In genomic region chrX:64204701-64205440, GRCh38 we compare ENCODE assay signal across 8 cellular contexts. TPM values are rescaled to one million over a fixed set of nuclear protein-coding genes. Genes with fewer than 3 reads are reported as not detected.
DNase-seq lines count a peak whose midpoint lies in the region; ATAC-seq, FAIRE-seq and TF ChIP-seq lines count a peak whose summit lies in the region.

No MANE protein-coding gene starts in this region.

- no peak overlapping the region for H3K27ac Mint-ChIP-seq in activated naive CD8-positive, alpha-beta T cell

- peak overlapping the region; percentile 58 for H3K4me3 ChIP-seq in HFF-Myc (replicated peaks; ENCODE audit: low read depth, low read length)
- H3K4me3 ChIP-seq in cardiac muscle cell, result peak overlapping the region; percentile 36
- H3K4me3 ChIP-seq in pancreas, result peak overlapping the region; percentile 45 to 60 (median 55)

- no peak for FAIRE-seq in pancreas (lab: Jason Lieb, UNC)

- H3K27ac ChIP-seq in cardiac muscle cell (peak overlapping the region; percentile 88), pancreas (peak overlapping the region; percentile 81 to 94 (median 89))

- DNase-seq in NCI-H146 (lab: John Stamatoyannopoulos, UW) (peak; percentile 55), NCI-H146 treated with DMSO at 0.1 percent for 48 hours (lab: John Stamatoyannopoulos, UW; ENCODE audit: unreplicated experiment) (no peak), HFF-Myc (ENCODE audit: extremely low read depth, low read depth) (no peak), NCI-H2227 (lab: John Stamatoyannopoulos, UW; ENCODE audit: unreplicated experiment) (peak; percentile 70), cardiac muscle cell (ENCODE audit: low read depth in 1 of 2, low spot score in 1 of 2) (peak; percentile 34 to 37), pancreas (peak; percentile 34 to 79 (median 54))

- H3K9me3 ChIP-seq in cardiac muscle cell (ENCODE audit: low read depth), result no peaks in the 10 kb centered on the region
- no peaks in the 10 kb centered on the region for H3K9me3 ChIP-seq in pancreas

- no peaks in the 10 kb centered on the region for H3K36me3 ChIP-seq in cardiac muscle cell
- no peaks in the 10 kb centered on the region for H3K36me3 ChIP-seq in pancreas

- H3K27me3 ChIP-seq in cardiac muscle cell, result no peaks in the 10 kb centered on the region
- H3K27me3 ChIP-seq in pancreas, result no peaks in the 10 kb centered on the region

- intact Hi-C loops in pancreas (cut with DNase I), result no loop called here

- H3K4me3 Mint-ChIP-seq in activated naive CD8-positive, alpha-beta T cell, result peak overlapping the region; percentile 87

- ATAC-seq in pancreas, result peak; percentile 18 to 33 (median 28)
- no peak for ATAC-seq in HG03469 (IDR thresholded peaks at IDR 0.05; ENCODE audit: unreplicated experiment)

- H3K9me3 Mint-ChIP-seq in activated naive CD8-positive, alpha-beta T cell (ENCODE audit: low read depth), result no peaks in the 10 kb centered on the region

- TF ChIP-seq CTCF in HFF-Myc (IDR thresholded peaks at IDR 0.05; ENCODE audit: low read depth, low read length, missing control alignments) (no peak), cardiac muscle cell (IDR thresholded peaks at IDR 0.05; ENCODE audit: low read depth, low read length) (no peak), pancreas (IDR thresholded peaks at IDR 0.05) (no peak)

- no peaks in the 10 kb centered on the region for H3K36me3 Mint-ChIP-seq in activated naive CD8-positive, alpha-beta T cell

- 0 to 29% methylated on average over 39 to 46 of the region's 46 CpGs for WGBS in pancreas, 2 donors

- H3K4me1 ChIP-seq in cardiac muscle cell (ENCODE audit: low read depth) (no peaks in the 10 kb centered on the region), pancreas (peaks cover 0 to 9% (median 2%) of the 10 kb centered on the region in 3 donors)

- no peaks in the 10 kb centered on the region for H3K27me3 Mint-ChIP-seq in activated naive CD8-positive, alpha-beta T cell

- H3K4me1 Mint-ChIP-seq in activated naive CD8-positive, alpha-beta T cell (ENCODE audit: low read depth), result peaks cover 7% of the 10 kb centered on the region

RNA-seq across cellular contexts. Expression of gene AMER1, which starts 0.6 kb away (rescaled TPM):
- total RNA-seq in cardiac muscle cell (6.4 and 8.0 TPM in 2 replicates), pancreas (1 to 10 TPM; 2.5 to 5.1 (median 3.4) TPM)
- polyA plus RNA-seq in cardiac muscle cell (0.02 and 0.04 TPM in 2 replicates), pancreas (1 to 10 TPM in 1 of 2 donors, under 1 TPM in 1; 0.92 to 2.2 TPM)

RNA-seq across cellular contexts. Expression of gene ASB12, which starts 25.5 kb away (rescaled TPM):
- total RNA-seq in cardiac muscle cell, result 0.24 and 0.46 TPM in 2 replicates
- 0.75 and 1.1 TPM in 2 replicates for polyA plus RNA-seq in cardiac muscle cell
- total RNA-seq in pancreas, result under 1 TPM in 3 of 6 donors, not detected in 3; 0.12 to 0.21 (median 0.14) TPM
- polyA plus RNA-seq in pancreas, result under 1 TPM; 0.15 to 0.19 TPM

Comparison
In these comparisons a context has a peak if more than half of its experiments do, and no peak if none do; other contexts are left out.
1. DNase-seq: peak in NCI-H146 (single experiment), NCI-H2227 (single experiment), cardiac muscle cell (2 of 2) and pancreas (6 of 6); none in NCI-H146 treated with DMSO at 0.1 percent for 48 hours (single experiment) and HFF-Myc (single experiment).
2. Peak in every context shown above with its lines, with median percentiles within 50 percentile points of each other: H3K4me3 ChIP-seq.